ENCODE assay signal across 33 cellular contexts in the genomic region with DNA sequence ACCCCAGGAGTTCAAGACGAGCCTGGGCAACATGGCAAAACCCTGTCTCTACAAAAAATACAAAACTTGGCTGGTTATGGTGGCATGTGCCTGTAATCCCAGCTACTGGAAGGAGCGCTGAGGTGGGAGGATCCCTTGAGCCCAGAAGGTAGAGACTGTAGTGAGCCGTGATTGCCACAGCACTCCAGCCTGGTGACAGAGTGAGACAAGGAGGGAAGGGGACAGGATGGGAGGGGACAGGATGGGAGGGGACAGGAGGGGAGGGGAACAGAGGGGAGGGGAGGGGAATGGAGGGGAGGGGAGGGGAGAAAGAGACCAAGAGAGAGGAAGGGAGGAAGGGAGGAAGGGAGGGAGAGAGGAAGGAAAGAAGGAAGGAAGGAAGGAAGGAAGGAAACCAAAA.
"Had no signal": no experiment of that assay in that cellular context is flagged by ENCODE, and none has a peak within 500 bp of the region (broad histone marks: within the 10 kb centered on the region; RNA-seq: fewer than 3 reads in every experiment).

No MANE protein-coding gene starts in this region.

- H3K4me1 Mint-ChIP-seq: activated CD4-positive, alpha-beta memory T cell treated with anti-CD3 and anti-CD28 coated beads, Interleukin-2, amount 10 ng/mL, durations not matched to agents 7 days and 5 days; activated CD8-positive, alpha-beta memory T cell treated with anti-CD3 and anti-CD28 coated beads, Interleukin-2, amount 10 ng/mL, durations not matched to agents 7 days and 5 days; activated naive CD4-positive, alpha-beta T cell treated with anti-CD3 and anti-CD28 coated beads, Interleukin-2, amount 50 U/mL, for 24 hours had no signal

- H3K36me3 ChIP-seq: ascending aorta, cardiac muscle cell had no signal

- H3K27me3 ChIP-seq: ascending aorta, cardiac muscle cell had no signal

- H3K9me3 Mint-ChIP-seq: activated CD4-positive, alpha-beta memory T cell treated with anti-CD3 and anti-CD28 coated beads, Interleukin-2, amount 10 ng/mL, durations not matched to agents 7 days and 5 days; activated CD4-positive, alpha-beta T cell treated with anti-CD3 and anti-CD28 coated beads, Interleukin-2, amount 10 ng/mL, durations not matched to agents 7 days and 5 days; activated naive CD4-positive, alpha-beta T cell treated with anti-CD3 and anti-CD28 coated beads, Interleukin-2, amount 10 ng/mL, durations not matched to agents 7 days and 5 days; activated naive CD4-positive, alpha-beta T cell treated with anti-CD3 and anti-CD28 coated beads, Interleukin-2, amount 50 U/mL, for 24 hours; activated naive CD8-positive, alpha-beta T cell treated with anti-CD3 and anti-CD28 coated beads, Interleukin-2, amount 10 ng/mL, durations not matched to agents 7 days and 5 days; activated naive CD8-positive, alpha-beta T cell treated with anti-CD3 and anti-CD28 coated beads, Interleukin-2, amount 50 U/mL, for 24 hours; activated T-cell treated with anti-CD3 and anti-CD28 coated beads, Interleukin-2, amount 50 U/mL, for 24 hours; activated T-helper 2 cell treated with anti-CD3 and anti-CD28 coated beads, Interferon-gamma antibody, Interleukin-2, Interleukin-4, amounts not matched to agents 10 μg/mL and 5 μg/mL and 100 μg/mL, durations not matched to agents 14 hours and 24 hours and 36 hours; brain; T-helper 1 cell treated with Interleukin-12 subunit alpha and Interleukin-12 subunit beta and Interleukin-4 antibody, amounts not matched to agents 30 μg/mL and 1 μg/mL, for 36 hours; T-helper 2 cell treated with Interferon-gamma antibody and Interleukin-4, amounts not matched to agents 5 μg/mL and 100 μg/mL, for 36 hours had no signal

- H3K4me3 Mint-ChIP-seq: activated CD4-positive, alpha-beta memory T cell treated with anti-CD3 and anti-CD28 coated beads, Interleukin-2, amount 10 ng/mL, durations not matched to agents 7 days and 5 days; activated CD4-positive, alpha-beta T cell treated with anti-CD3 and anti-CD28 coated beads for 36 hours; activated CD4-positive, alpha-beta T cell treated with anti-CD3 and anti-CD28 coated beads, Interleukin-2, amount 10 ng/mL, durations not matched to agents 7 days and 5 days; activated CD8-positive, alpha-beta memory T cell treated with anti-CD3 and anti-CD28 coated beads, Interleukin-2, amount 10 ng/mL, durations not matched to agents 7 days and 5 days; activated CD8-positive, alpha-beta T cell treated with anti-CD3 and anti-CD28 coated beads, Interleukin-2, amount 10 ng/mL, durations not matched to agents 7 days and 5 days; activated naive CD4-positive, alpha-beta T cell treated with anti-CD3 and anti-CD28 coated beads, Interleukin-2, amount 10 ng/mL, durations not matched to agents 7 days and 5 days; activated naive CD4-positive, alpha-beta T cell treated with anti-CD3 and anti-CD28 coated beads, Interleukin-2, amount 50 U/mL, for 24 hours; activated naive CD8-positive, alpha-beta T cell; activated naive CD8-positive, alpha-beta T cell treated with anti-CD3 and anti-CD28 coated beads, Interleukin-2, amount 10 ng/mL, durations not matched to agents 7 days and 5 days; activated naive CD8-positive, alpha-beta T cell treated with anti-CD3 and anti-CD28 coated beads, Interleukin-2, amount 50 U/mL, for 24 hours; activated T-cell treated with anti-CD3 and anti-CD28 coated beads, Interleukin-2, amount 50 U/mL, for 24 hours; T-helper 1 cell treated with Interleukin-12 subunit alpha and Interleukin-12 subunit beta and Interleukin-4 antibody, amounts not matched to agents 30 μg/mL and 1 μg/mL, for 36 hours; T-helper 2 cell treated with Interferon-gamma antibody and Interleukin-4, amounts not matched to agents 5 μg/mL and 100 μg/mL, for 36 hours had no signal

- H3K27ac ChIP-seq: ascending aorta, cardiac muscle cell, VCaP had no signal

- H3K4me3 ChIP-seq: ascending aorta, cardiac muscle cell had no signal

- H3K36me3 Mint-ChIP-seq: activated CD8-positive, alpha-beta memory T cell treated with anti-CD3 and anti-CD28 coated beads, Interleukin-2, amount 10 ng/mL, durations not matched to agents 7 days and 5 days; activated naive CD4-positive, alpha-beta T cell treated with anti-CD3 and anti-CD28 coated beads, Interleukin-2, amount 50 U/mL, for 24 hours; activated naive CD8-positive, alpha-beta T cell; activated naive CD8-positive, alpha-beta T cell treated with anti-CD3 and anti-CD28 coated beads, Interleukin-2, amount 10 ng/mL, durations not matched to agents 7 days and 5 days; brain had no signal

- DNase-seq: activated CD4-positive, alpha-beta memory T cell treated with anti-CD3 and anti-CD28 coated beads, Interleukin-2, amount 10 ng/mL, durations not matched to agents 7 days and 5 days; activated CD4-positive, alpha-beta T cell treated with anti-CD3 and anti-CD28 coated beads for 1 hour; activated CD4-positive, alpha-beta T cell treated with anti-CD3 and anti-CD28 coated beads for 36 hours; activated CD4-positive, alpha-beta T cell treated with anti-CD3 and anti-CD28 coated beads for 48 hours; activated CD4-positive, alpha-beta T cell treated with anti-CD3 and anti-CD28 coated beads, Interleukin-2, amount 10 ng/mL, durations not matched to agents 7 days and 5 days; activated CD4-positive, alpha-beta T cell treated with anti-CD3 and anti-CD28 coated beads, Interleukin-2, amount 50 U/mL, for 48 hours; activated CD4-positive, CD25-positive, alpha-beta regulatory T cell; activated CD8-positive, alpha-beta memory T cell treated with anti-CD3 and anti-CD28 coated beads for 24 hours; activated CD8-positive, alpha-beta memory T cell treated with anti-CD3 and anti-CD28 coated beads, Interleukin-2, amount 10 ng/mL, durations not matched to agents 7 days and 5 days; activated CD8-positive, alpha-beta memory T cell treated with anti-CD3 and anti-CD28 coated beads, Interleukin-2, amount 50 U/mL, for 48 hours; activated CD8-positive, alpha-beta T cell treated with anti-CD3 and anti-CD28 coated beads, Interleukin-2, amount 10 ng/mL, durations not matched to agents 7 days and 5 days; activated gamma-delta T cell; activated naive CD4-positive, alpha-beta T cell treated with anti-CD3 and anti-CD28 coated beads, Interleukin-2, amount 10 ng/mL, durations not matched to agents 7 days and 5 days; activated naive CD4-positive, alpha-beta T cell treated with Interleukin-2 at 50 U/mL for 16 hours; activated naive CD8-positive, alpha-beta T cell treated with anti-CD3 and anti-CD28 coated beads, Interleukin-2, amount 10 ng/mL, durations not matched to agents 7 days and 5 days; activated naive CD8-positive, alpha-beta T cell treated with anti-CD3 and anti-CD28 coated beads, Interleukin-2, amount 50 U/mL, for 24 hours; activated T-cell treated with anti-CD3 and anti-CD28 coated beads, Interleukin-2, amount 50 U/mL, for 24 hours; activated T-cell treated with anti-CD3 and anti-CD28 coated beads, Interleukin-2, amount 50 U/mL, for 48 hours; amygdala; anterior cingulate cortex; central memory CD4-positive, alpha-beta T cell; T-helper 1 cell; T-helper 2 cell; T-helper 9 cell had no signal

- H3K27me3 Mint-ChIP-seq: activated CD4-positive, alpha-beta memory T cell treated with anti-CD3 and anti-CD28 coated beads, Interleukin-2, amount 10 ng/mL, durations not matched to agents 7 days and 5 days; activated CD4-positive, alpha-beta T cell treated with anti-CD3 and anti-CD28 coated beads for 36 hours; activated CD8-positive, alpha-beta memory T cell treated with anti-CD3 and anti-CD28 coated beads, Interleukin-2, amount 10 ng/mL, durations not matched to agents 7 days and 5 days; activated naive CD4-positive, alpha-beta T cell treated with anti-CD3 and anti-CD28 coated beads, Interleukin-2, amount 50 U/mL, for 24 hours; activated naive CD8-positive, alpha-beta T cell; activated naive CD8-positive, alpha-beta T cell treated with anti-CD3 and anti-CD28 coated beads, Interleukin-2, amount 50 U/mL, for 24 hours; activated T-cell treated with anti-CD3 and anti-CD28 coated beads, Interleukin-2, amount 50 U/mL, for 24 hours; brain had no signal

- H3K27ac Mint-ChIP-seq: activated CD4-positive, alpha-beta memory T cell treated with anti-CD3 and anti-CD28 coated beads, Interleukin-2, amount 10 ng/mL, durations not matched to agents 7 days and 5 days; activated CD4-positive, alpha-beta T cell treated with anti-CD3 and anti-CD28 coated beads for 36 hours; activated CD4-positive, alpha-beta T cell treated with anti-CD3 and anti-CD28 coated beads, Interleukin-2, amount 10 ng/mL, durations not matched to agents 7 days and 5 days; activated CD8-positive, alpha-beta memory T cell treated with anti-CD3 and anti-CD28 coated beads, Interleukin-2, amount 10 ng/mL, durations not matched to agents 7 days and 5 days; activated CD8-positive, alpha-beta T cell treated with anti-CD3 and anti-CD28 coated beads, Interleukin-2, amount 10 ng/mL, durations not matched to agents 7 days and 5 days; activated naive CD4-positive, alpha-beta T cell treated with anti-CD3 and anti-CD28 coated beads, Interleukin-2, amount 10 ng/mL, durations not matched to agents 7 days and 5 days; activated naive CD4-positive, alpha-beta T cell treated with anti-CD3 and anti-CD28 coated beads, Interleukin-2, amount 50 U/mL, for 24 hours; activated naive CD8-positive, alpha-beta T cell; activated naive CD8-positive, alpha-beta T cell treated with anti-CD3 and anti-CD28 coated beads, Interleukin-2, amount 50 U/mL, for 24 hours; activated T-cell treated with anti-CD3 and anti-CD28 coated beads, Interleukin-2, amount 50 U/mL, for 24 hours; activated T-helper 2 cell treated with anti-CD3 and anti-CD28 coated beads, Interferon-gamma antibody, Interleukin-2, Interleukin-4, amounts not matched to agents 10 μg/mL and 5 μg/mL and 100 μg/mL, durations not matched to agents 14 hours and 24 hours and 36 hours; T-helper 1 cell treated with Interleukin-12 subunit alpha and Interleukin-12 subunit beta and Interleukin-4 antibody, amounts not matched to agents 30 μg/mL and 1 μg/mL, for 36 hours; T-helper 2 cell treated with Interferon-gamma antibody and Interleukin-4, amounts not matched to agents 5 μg/mL and 100 μg/mL, for 36 hours had no signal

- H3K4me1 ChIP-seq: ascending aorta had no signal

- H3K9me3 ChIP-seq: ascending aorta had no signal
